1 cellular context compared by ENCODE assay signal in the genomic region with DNA sequence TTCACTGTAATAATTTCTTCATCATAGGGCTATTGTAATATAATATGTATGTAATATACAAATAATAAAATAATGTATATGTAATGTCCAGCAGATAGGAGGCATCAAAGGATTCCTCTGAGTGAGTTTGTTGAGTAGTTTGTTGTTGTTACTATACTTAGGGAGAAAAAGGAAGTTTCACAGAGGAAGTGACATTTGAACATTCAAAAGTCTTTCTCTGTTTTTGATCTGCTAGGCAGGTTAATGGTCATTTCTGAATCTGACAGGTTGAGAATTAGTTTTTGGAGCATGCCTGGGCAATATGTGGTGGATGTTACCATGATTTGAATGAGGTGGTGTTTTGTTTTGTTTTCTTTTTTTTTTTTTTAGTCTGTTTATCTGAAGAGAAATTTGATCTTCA.
TF ChIP-seq lines count a peak whose summit lies in the region.

No MANE protein-coding gene starts in this region.

TF ChIP-seq in HepG2, 621 proteins besides CTCF, POLR2A, EP300 and RAD21 (continued from another document):
- TF ChIP-seq, protein P1, sequence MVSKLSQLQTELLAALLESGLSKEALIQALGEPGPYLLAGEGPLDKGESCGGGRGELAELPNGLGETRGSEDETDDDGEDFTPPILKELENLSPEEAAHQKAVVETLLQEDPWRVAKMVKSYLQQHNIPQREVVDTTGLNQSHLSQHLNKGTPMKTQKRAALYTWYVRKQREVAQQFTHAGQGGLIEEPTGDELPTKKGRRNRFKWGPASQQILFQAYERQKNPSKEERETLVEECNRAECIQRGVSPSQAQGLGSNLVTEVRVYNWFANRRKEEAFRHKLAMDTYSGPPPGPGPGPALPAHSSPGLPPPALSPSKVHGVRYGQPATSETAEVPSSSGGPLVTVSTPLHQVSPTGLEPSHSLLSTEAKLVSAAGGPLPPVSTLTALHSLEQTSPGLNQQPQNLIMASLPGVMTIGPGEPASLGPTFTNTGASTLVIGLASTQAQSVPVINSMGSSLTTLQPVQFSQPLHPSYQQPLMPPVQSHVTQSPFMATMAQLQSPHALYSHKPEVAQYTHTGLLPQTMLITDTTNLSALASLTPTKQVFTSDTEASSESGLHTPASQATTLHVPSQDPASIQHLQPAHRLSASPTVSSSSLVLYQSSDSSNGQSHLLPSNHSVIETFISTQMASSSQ (IDR thresholded peaks at IDR 0.05; ENCODE audit: low read depth) = no peak
- TF ChIP-seq, protein P1 (CRISPR knock-in tag; IDR thresholded peaks at IDR 0.05; ENCODE audit: borderline replicate concordance) = no peak
- no peak for TF ChIP-seq ZBTB21 (CRISPR knock-in tag; IDR thresholded peaks at IDR 0.05)
TF ChIP-seq in HepG2: peak in this region for 0.
